Comparison of ENCODE assay signal across 13 cellular contexts in genomic region chr5:68554566-68555279, GRCh38.
A peak's percentile ranks its signal among the peaks of the same experiment; 100 is the strongest.
DNase-seq lines count a peak whose midpoint lies in the region; ATAC-seq, FAIRE-seq and TF ChIP-seq lines count a peak whose summit lies in the region.
"Had no signal": no experiment of that assay in that cellular context is flagged by ENCODE, and none has a peak within 500 bp of the region (broad histone marks: within the 10 kb centered on the region; RNA-seq: fewer than 3 reads in every experiment).

No MANE protein-coding gene starts in this region.

- H3K4me3 ChIP-seq in A549 (no peak overlapping the region), IMR-90 (ENCODE audit: insufficient read depth, low read depth, low read length) (no peak overlapping the region), brain microvascular endothelial cell (ENCODE audit: low read depth, low read length) (no peak overlapping the region), right lobe of liver (no peak overlapping the region)
- H3K4me3 ChIP-seq: BLaER1 treated with 17β-estradiol and CSF1 and Interleukin-3, amounts not matched to agents 10 nM and 100 nM had no signal

- H2BK12ac ChIP-seq in H9 (ENCODE audit: insufficient read length, low read depth, low read length): no peak overlapping the region

- POLR2A ChIA-PET in A549 (lab: Yijun Ruan, JAX) (no interaction called here), IMR-90 (lab: Charles Lee; ENCODE audit: unreplicated experiment) (no interaction called here)

- H4K91ac ChIP-seq in IMR-90 (ENCODE audit: insufficient read depth, low read depth, low read length) (no peak overlapping the region), H9 (ENCODE audit: insufficient read length, low read depth, low read length) (no peak overlapping the region)

- H3K79me1 ChIP-seq in IMR-90 (ENCODE audit: low read depth in 1 of 2, low read length in 2 of 2): no peaks in the 10 kb centered on the region
- no peaks in the 10 kb centered on the region for H3K79me1 ChIP-seq in H9 (ENCODE audit: insufficient read depth, low read depth, low read length, poor library complexity, severe bottlenecking)

- in situ Hi-C loops in IMR-90 (cut with MboI; ENCODE audit: low sequenced_read_pairs) (no loop called here), brain microvascular endothelial cell (cut with HindIII; ENCODE audit: low pct_ligation_motif_present, low sequenced_read_pairs) (no loop called here)

- H3K36me3 Mint-ChIP-seq in H9 (ENCODE audit: insufficient read depth in 1 of 3, low read depth in 3 of 3): no peaks in the 10 kb centered on the region; a peak in 1 of 7 replicates
- H3K36me3 Mint-ChIP-seq: activated CD4-positive, alpha-beta memory T cell treated with anti-CD3 and anti-CD28 coated beads for 36 hours; mesothelial cell of epicardium had no signal

- WGBS in A549 (ENCODE audit: missing lambda C conversion rate): 60% methylated on average over 8 of the region's 8 CpGs
- 17% methylated on average over 2 of the region's 8 CpGs; no CpG with 5 or more reads in 1 of the 2 experiments for WGBS in IMR-90 (ENCODE audit: extremely low coverage in 2 of 2, insufficient read length in 1 of 2), 2 experiments
- 19% methylated on average over 7 of the region's 8 CpGs for WGBS in right lobe of liver (ENCODE audit: insufficient coverage, low coverage, low lambda C conversion rate, missing lambda C conversion rate)
- no CpG with 5 or more reads among the region's 8 CpGs for WGBS in H9 (ENCODE audit: extremely low coverage, insufficient read length, low lambda C conversion rate)

- dilution Hi-C loops in IMR-90 (cut with HindIII; ENCODE audit: low sequenced_read_pairs, unreplicated experiment): no loop called here

- no peak overlapping the region for H2BK5ac ChIP-seq in IMR-90 (ENCODE audit: low read depth, low read length, poor library complexity, severe bottlenecking)
- H2BK5ac ChIP-seq in H9 (ENCODE audit: insufficient read length, low read length): no peak overlapping the region

- H4K20me1 ChIP-seq in IMR-90 (ENCODE audit: insufficient read depth, low read length) (no peaks in the 10 kb centered on the region), H9 (ENCODE audit: control insufficient read depth, insufficient read depth, insufficient read length) (no peaks in the 10 kb centered on the region)
- H4K20me1 ChIP-seq: BLaER1 treated with 17β-estradiol and CSF1 and Interleukin-3, amounts not matched to agents 10 nM and 100 nM had no signal

- H4K8ac ChIP-seq in IMR-90 (ENCODE audit: low read depth in 2 of 2, low read length in 2 of 2): no peak overlapping the region
- no peak overlapping the region for H4K8ac ChIP-seq in H9 (replicated peaks; ENCODE audit: insufficient read length, low read depth, low read length)

- H3K9me3 Mint-ChIP-seq in H9: no peaks in the 10 kb centered on the region
- H3K9me3 Mint-ChIP-seq: activated CD4-positive, alpha-beta memory T cell treated with anti-CD3 and anti-CD28 coated beads for 36 hours; mesothelial cell of epicardium had no signal

- no TSS peak for BruUV-seq in IMR-90 (replicated peaks; lab: Mats Ljungman, UMichigan)

- H3K18ac ChIP-seq in IMR-90 (ENCODE audit: low read depth, low read length): no peak overlapping the region
- no peak overlapping the region for H3K18ac ChIP-seq in H9 (ENCODE audit: insufficient read length, low read depth, low read length)

- no peak overlapping the region for H2AK9ac ChIP-seq in IMR-90 (replicated peaks; ENCODE audit: low read depth, low read length, poor library complexity)

- H3K56ac ChIP-seq in IMR-90 (ENCODE audit: extremely low read depth, insufficient read depth, low read length) (no peak overlapping the region), H9 (ENCODE audit: insufficient read length, low read depth, low read length) (no peak overlapping the region)

- H2BK15ac ChIP-seq in IMR-90 (ENCODE audit: low read depth, low read length) (0 out of 3 replicates have a peak overlapping the region, but pooled peaks have one; percentile 47), H9 (ENCODE audit: low read depth, low read length) (no peak overlapping the region)

- H3K27ac ChIP-seq in A549 (peak overlapping the region; percentile 42 to 69; a peak in 5 of 6 replicates), IMR-90 (ENCODE audit: insufficient read depth, low read length) (no peak overlapping the region), brain microvascular endothelial cell (no peak overlapping the region), right lobe of liver (peak overlapping the region in 1 of 3 donors; percentile 37), H9 (ENCODE audit: insufficient read length, low read depth, low read length) (no peak overlapping the region)
- H3K27ac ChIP-seq: BLaER1 treated with 17β-estradiol and CSF1 and Interleukin-3, amounts not matched to agents 10 nM and 100 nM had no signal

- peak in 1 of 2 experiments; percentile 34; a peak in 1 of 5 replicates for TF ChIP-seq EP300 in A549 (IDR thresholded peaks at IDR 0.05)

- H3K36me3 ChIP-seq in IMR-90 (ENCODE audit: control insufficient read depth, insufficient read depth, low read length) (no peaks in the 10 kb centered on the region), brain microvascular endothelial cell (replicated peaks) (no peaks in the 10 kb centered on the region), right lobe of liver (no peaks in the 10 kb centered on the region)

- no peak overlapping the region for H3T11ph ChIP-seq in H9 (ENCODE audit: low read length)

- FAIRE-seq in A549 (lab: Jason Lieb, UNC): peak; percentile 54
- FAIRE-seq in GM12892 (lab: Jason Lieb, UNC): no peak

- CTCF ChIA-PET in A549 (lab: Yijun Ruan, JAX) (no interaction called here), IMR-90 (lab: Yijun Ruan, JAX) (no interaction called here)

- no peaks in the 10 kb centered on the region for H3K79me2 ChIP-seq in H9 (ENCODE audit: insufficient read depth, low read length)

- H3K4me1 ChIP-seq in A549 (peaks cover 24% of the 10 kb centered on the region), IMR-90 (ENCODE audit: control insufficient read depth, insufficient read depth, low read length) (peaks cover 9% of the 10 kb centered on the region), right lobe of liver (peaks cover 0 to 31% (median 2%) of the 10 kb centered on the region in 4 donors), H9 (ENCODE audit: insufficient read depth, low read length) (no peaks in the 10 kb centered on the region)

- peak overlapping the region; percentile 73; the same call in 1 of the 2 replicates for H2BK20ac ChIP-seq in IMR-90 (ENCODE audit: low read depth, low read length)
- no peak overlapping the region for H2BK20ac ChIP-seq in H9 (ENCODE audit: low read depth, low read length, poor library complexity, severe bottlenecking)

- H3K27ac Mint-ChIP-seq in H9: peak overlapping the region in 1 of 3 experiments; percentile 37; a peak in 2 of 7 replicates
- H3K27ac Mint-ChIP-seq: activated CD4-positive, alpha-beta memory T cell treated with anti-CD3 and anti-CD28 coated beads for 36 hours; mesothelial cell of epicardium had no signal

- H3K4me2 ChIP-seq in A549: peak overlapping the region; percentile 28; the same call in 1 of the 3 replicates
- no peak overlapping the region for H3K4me2 ChIP-seq in IMR-90 (ENCODE audit: low read depth, low read length)
- H3K4me2 ChIP-seq in H9 (ENCODE audit: insufficient read depth, insufficient read length, low read length): no peak overlapping the region

- no peaks in the 10 kb centered on the region; the same call in 1 of the 2 replicates for H3K27me3 Mint-ChIP-seq in H9 (ENCODE audit: low read depth)
- H3K27me3 Mint-ChIP-seq: activated CD4-positive, alpha-beta memory T cell treated with anti-CD3 and anti-CD28 coated beads for 36 hours had no signal

- DNase-seq in A549 (ENCODE audit: low read depth in 1 of 2, low spot score in 1 of 2) (peak in 1 of 2 experiments; percentile 49), IMR-90 (peak; percentile 59), brain microvascular endothelial cell (peak; percentile 52), right lobe of liver (peak; percentile 70 to 89 (median 87)), COR-L47 (lab: John Stamatoyannopoulos, UW) (no peak), GM12892 (ENCODE audit: insufficient read length) (no peak), H9 (no peak), pons (ENCODE audit: low spot score) (no peak)
- DNase-seq: activated CD4-positive, alpha-beta memory T cell treated with anti-CD3 and anti-CD28 coated beads for 36 hours; dermis blood vessel endothelial cell; NCI-H526 had no signal

- H3K4me3 Mint-ChIP-seq in H9: no peak overlapping the region
- H3K4me3 Mint-ChIP-seq: activated CD4-positive, alpha-beta memory T cell treated with anti-CD3 and anti-CD28 coated beads for 36 hours; mesothelial cell of epicardium had no signal

- intact Hi-C loops in IMR-90 (cut with micrococcal nuclease): loop anchor here (10.0 kb wide), 1 partner anchor 240 kb away; no protein-coding TSS in a partner anchor
- intact Hi-C loops in right lobe of liver (cut with DNase I): no loop called here

- H3K4ac ChIP-seq in IMR-90 (ENCODE audit: low read depth, low read length): peak overlapping the region; percentile 56; the same call in 1 of the 2 replicates
- H3K4ac ChIP-seq in H9 (ENCODE audit: low read depth, low read length): no peak overlapping the region

- no peak overlapping the region for H3K9ac ChIP-seq in IMR-90 (ENCODE audit: low read depth, low read length)
- no peak overlapping the region for H3K9ac ChIP-seq in H9 (ENCODE audit: extremely low read depth, insufficient read length, low read length)
- H3K9ac ChIP-seq: BLaER1 treated with 17β-estradiol and CSF1 and Interleukin-3, amounts not matched to agents 10 nM and 100 nM had no signal

- no peak overlapping the region for H3K14ac ChIP-seq in IMR-90 (replicated peaks; ENCODE audit: low read depth, low read length)
- H3K14ac ChIP-seq in H9 (ENCODE audit: insufficient read depth, low read length): no peak overlapping the region

- H2AFZ ChIP-seq in IMR-90 (replicated peaks; ENCODE audit: low read length, poor library complexity) (peak overlapping the region; percentile 5), H9 (ENCODE audit: low read length) (no peak overlapping the region)

- H3K9me3 ChIP-seq in A549: peaks cover 15% of the 10 kb centered on the region
- H3K9me3 ChIP-seq in IMR-90 (ENCODE audit: control insufficient read depth, insufficient read depth, low read length): no peaks in the 10 kb centered on the region; the same call in 1 of the 2 replicates
- H3K9me3 ChIP-seq in right lobe of liver: no peaks in the 10 kb centered on the region
- peaks cover 7% of the 10 kb centered on the region for H3K9me3 ChIP-seq in H9 (ENCODE audit: control insufficient read depth, low read depth, low read length)

- H3K23ac ChIP-seq in IMR-90 (ENCODE audit: low read depth, low read length): no peak overlapping the region
- no peak overlapping the region for H3K23ac ChIP-seq in H9 (ENCODE audit: insufficient read length, low read depth, low read length)

- TF ChIP-seq RAD21 in A549 (conservative IDR thresholded peaks at IDR 0.05 in 1 of 2, IDR thresholded peaks at IDR 0.05 in 1 of 2) (no peak), IMR-90 (IDR thresholded peaks at IDR 0.05; ENCODE audit: low read length) (no peak)

- no peak overlapping the region for H4K5ac ChIP-seq in IMR-90 (ENCODE audit: low read depth, low read length)
- no peak overlapping the region for H4K5ac ChIP-seq in H9 (ENCODE audit: insufficient read length, low read depth, low read length)

- peaks cover 5% of the 10 kb centered on the region for H3K9me1 ChIP-seq in IMR-90 (ENCODE audit: insufficient read depth, low read length)

- no peaks in the 10 kb centered on the region for H3K23me2 ChIP-seq in H9 (ENCODE audit: insufficient read length, low read depth, low read length, poor library complexity, severe bottlenecking)

- H3K27me3 ChIP-seq in IMR-90 (ENCODE audit: control insufficient read depth, insufficient read depth, low read length): no peaks in the 10 kb centered on the region
- H3K27me3 ChIP-seq in brain microvascular endothelial cell (replicated peaks): no peaks in the 10 kb centered on the region
- H3K27me3 ChIP-seq in right lobe of liver: no peaks in the 10 kb centered on the region
- H3K27me3 ChIP-seq in H9 (ENCODE audit: insufficient read depth, low read length): no peaks in the 10 kb centered on the region
- H3K27me3 ChIP-seq: BLaER1 treated with 17β-estradiol and CSF1 and Interleukin-3, amounts not matched to agents 10 nM and 100 nM had no signal

- H3K4me1 Mint-ChIP-seq in H9: peaks cover 7 to 10% of the 10 kb centered on the region in 2 experiments

- H2BK120ac ChIP-seq in IMR-90 (ENCODE audit: low read depth, low read length) (peak overlapping the region; percentile 74; the same call in 1 of the 2 replicates), H9 (ENCODE audit: low read depth, low read length, poor library complexity, severe bottlenecking) (no peak overlapping the region)

- H2AK5ac ChIP-seq in IMR-90 (ENCODE audit: low read depth, low read length): no peak overlapping the region; the same call in 1 of the 2 replicates
- H2AK5ac ChIP-seq in H9 (ENCODE audit: insufficient read length, low read length): no peak overlapping the region

- ATAC-seq in A549 (peak; percentile 56 to 73; a peak in 4 of 6 replicates), IMR-90 (ENCODE audit: low read depth) (peak; percentile 80), right lobe of liver (peak; percentile 94 to 95 (median 94))

- TF ChIP-seq CTCF in A549 (IDR thresholded peaks at IDR 0.05) (no peak), IMR-90 (conservative IDR thresholded peaks at IDR 0.05; ENCODE audit: low read depth, low read length) (no peak), brain microvascular endothelial cell (IDR thresholded peaks at IDR 0.05; ENCODE audit: low read depth, low read length, missing control alignments) (no peak), right lobe of liver (IDR thresholded peaks at IDR 0.05) (no peak), H9 (conservative IDR thresholded peaks at IDR 0.05) (no peak)

- TF ChIP-seq POLR2A in A549 (IDR thresholded peaks at IDR 0.05; ENCODE audit: low read length) (no peak), IMR-90 (IDR thresholded peaks at IDR 0.05; ENCODE audit: low read depth, low read length) (no peak), right lobe of liver (IDR thresholded peaks at IDR 0.05) (no peak), GM12892 (IDR thresholded peaks at IDR 0.05; ENCODE audit: low read depth, low read length) (no peak)

Comparison
In these comparisons a context has a peak if more than half of its experiments do, and no peak if none do; other contexts are left out.
1. DNase-seq: peak in IMR-90 (single experiment), brain microvascular endothelial cell (single experiment) and right lobe of liver (3 of 3); none in COR-L47 (single experiment), GM12892 (single experiment), H9 (single experiment) and pons (single experiment).
2. H3K27ac ChIP-seq: peak in A549 (2 of 2); none in IMR-90 (single experiment), brain microvascular endothelial cell (single experiment) and H9 (single experiment).
3. Peak in every context shown above with its lines, with median percentiles within 50 percentile points of each other: ATAC-seq.